Comparison of ENCODE assay signal across 26 cellular contexts in the genomic region with DNA sequence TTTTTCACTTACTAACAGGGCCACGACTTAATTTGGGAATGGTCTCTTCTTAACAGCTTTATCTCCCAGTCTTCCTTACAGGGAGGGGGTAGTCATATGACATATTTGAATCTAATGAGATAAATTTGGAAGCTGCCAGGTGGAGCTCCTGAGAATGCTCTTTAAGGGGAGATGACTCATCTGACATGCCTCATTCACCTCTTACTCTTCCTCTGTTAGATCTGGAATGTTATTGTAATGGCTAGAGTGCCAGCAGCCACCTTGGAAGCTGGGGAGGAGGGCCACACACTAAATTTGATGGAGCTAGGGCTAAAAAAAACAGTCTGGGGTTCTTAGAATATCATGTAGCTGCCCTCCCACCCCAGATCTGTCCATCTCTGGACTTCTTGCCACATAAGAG. TPM values are rescaled to one million over a fixed set of nuclear protein-coding genes. Genes with fewer than 3 reads are reported as not detected.
A peak's percentile ranks its signal among the peaks of the same experiment; 100 is the strongest.
DNase-seq lines count a peak whose midpoint lies in the region; ATAC-seq and TF ChIP-seq lines count a peak whose summit lies in the region.
"Had no signal": no experiment of that assay in that cellular context is flagged by ENCODE, and none has a peak within 500 bp of the region (broad histone marks: within the 10 kb centered on the region; RNA-seq: fewer than 3 reads in every experiment).

No MANE protein-coding gene starts in this region.

- peak overlapping the region; percentile 10; the same call in 1 of the 2 replicates for H2AFZ ChIP-seq in OCI-LY7 (ENCODE audit: low read length)
- H2AFZ ChIP-seq: hepatocyte had no signal

- H3K36me3 ChIP-seq in OCI-LY7 (ENCODE audit: insufficient read depth, low read length): no peaks in the 10 kb centered on the region
- no peaks in the 10 kb centered on the region for H3K36me3 ChIP-seq in mesendoderm (ENCODE audit: control insufficient read depth, insufficient read depth, low read length)
- H3K36me3 ChIP-seq: MG63, suprapubic skin had no signal

- H3K4me3 ChIP-seq in OCI-LY7 (ENCODE audit: low read depth, low read length, poor library complexity, severe bottlenecking) (no peak overlapping the region), epithelial cell of esophagus (ENCODE audit: low read length) (no peak overlapping the region), mesendoderm (ENCODE audit: low read length) (no peak overlapping the region)
- H3K4me3 ChIP-seq: coronary artery, hepatocyte, MG63, suprapubic skin had no signal

- H3K18ac ChIP-seq in mesendoderm (ENCODE audit: low read length): no peak overlapping the region

- no peak overlapping the region for H3K4ac ChIP-seq in mesendoderm (ENCODE audit: low read depth, low read length)

- ATAC-seq in GM18861 (IDR thresholded peaks at IDR 0.05; ENCODE audit: unreplicated experiment): no peak
- ATAC-seq: activated naive CD8-positive, alpha-beta T cell treated with anti-CD3 and anti-CD28 coated beads, Interleukin-2, amount 50 U/mL, for 24 hours; left cardiac atrium had no signal

- TF ChIP-seq CTCF in OCI-LY7 (conservative IDR thresholded peaks at IDR 0.05; ENCODE audit: low read length) (no peak), epithelial cell of esophagus (IDR thresholded peaks at IDR 0.05; ENCODE audit: insufficient read depth, low read depth, low read length, missing control alignments) (no peak)

- intact Hi-C loops in OCI-LY7 (cut with micrococcal nuclease; ENCODE audit: unreplicated experiment): no loop called here

- BruUV-seq in OCI-LY7 (replicated peaks; lab: Mats Ljungman, UMichigan): no TSS peak

- CTCF ChIA-PET in OCI-LY7 (lab: Charles Lee; ENCODE audit: unreplicated experiment): no interaction called here

- H2BK5ac ChIP-seq in mesendoderm (ENCODE audit: low read length): no peak overlapping the region

- no peaks in the 10 kb centered on the region for H3K79me1 ChIP-seq in mesendoderm (ENCODE audit: low read length)

- H3K9me3 ChIP-seq in OCI-LY7 (ENCODE audit: low read length): no peaks in the 10 kb centered on the region
- H3K9me3 ChIP-seq: MG63, suprapubic skin had no signal

- WGBS in mesendoderm (ENCODE audit: extremely low coverage, insufficient coverage, low lambda C conversion rate): no CpG with 5 or more reads among the region's 1 CpG

- peaks cover 20% of the 10 kb centered on the region for H3K4me1 ChIP-seq in OCI-LY7 (ENCODE audit: insufficient read depth, low read length, poor library complexity, severe bottlenecking)
- H3K4me1 ChIP-seq in mesendoderm (ENCODE audit: control insufficient read depth, low read depth, low read length): peaks cover 19% of the 10 kb centered on the region
- H3K4me1 ChIP-seq: suprapubic skin had no signal

- no peaks in the 10 kb centered on the region for H3K27me3 ChIP-seq in mesendoderm (ENCODE audit: insufficient read depth, low read length, poor library complexity)
- H3K27me3 ChIP-seq: hepatocyte, MG63 had no signal

- POLR2A ChIA-PET in OCI-LY7 (lab: Charles Lee): interaction anchor here (0.7 to 1.7 kb wide), 7 partner anchors 10 to 99 kb away, joined by 3 to 7 read pairs (median 4); no protein-coding TSS in a partner anchor

- no peaks in the 10 kb centered on the region for H3K79me2 ChIP-seq in OCI-LY7 (ENCODE audit: insufficient read depth, low read depth, low read length)
- H3K79me2 ChIP-seq in mesendoderm (ENCODE audit: control insufficient read depth, insufficient read depth, low read length): no peaks in the 10 kb centered on the region
- H3K79me2 ChIP-seq: hepatocyte had no signal

- H3K4me2 ChIP-seq in OCI-LY7 (ENCODE audit: low read length) (peak overlapping the region; percentile 41), mesendoderm (ENCODE audit: low read length) (no peak overlapping the region)
- H3K4me2 ChIP-seq: hepatocyte had no signal

- no peak overlapping the region for H3K9ac ChIP-seq in mesendoderm (ENCODE audit: low read length)

- H2AK5ac ChIP-seq in mesendoderm (ENCODE audit: low read length): no peak overlapping the region

- DNase-seq in ELF-1 (ENCODE audit: low read depth, low spot score) (peak; percentile 22), OCI-LY7 (ENCODE audit: low spot score) (no peak), epithelial cell of esophagus (ENCODE audit: low read depth) (peak; percentile 59), mesendoderm (peak; percentile 92), ACHN (no peak), NCI-H1048 (lab: John Stamatoyannopoulos, UW) (no peak), H4 (ENCODE audit: low spot score) (no peak)
- DNase-seq: activated CD4-positive, alpha-beta T cell treated with anti-CD3 and anti-CD28 coated beads, Interleukin-2, amount 10 ng/mL, durations not matched to agents 24 days and 14 days; activated CD8-positive, alpha-beta memory T cell treated with anti-CD3 and anti-CD28 coated beads, Interleukin-2, amount 50 U/mL, for 4 hours; activated effector memory CD4-positive, alpha-beta T cell treated with Interleukin-2 at 50 U/mL for 16 hours; activated naive CD8-positive, alpha-beta T cell treated with anti-CD3 and anti-CD28 coated beads, Interleukin-2, amount 50 U/mL, for 24 hours; CD4-positive, alpha-beta memory T cell; DMS79; left cardiac atrium; MG63; midbrain; NCI-H1436 treated with DMSO at 0.1 percent for 48 hours; NCI-H2171; NCI-H69; nephron progenitor cell; SHP77; T-helper 1 cell had no signal

- H2BK120ac ChIP-seq in mesendoderm (ENCODE audit: low read depth, low read length): no peak overlapping the region

- no peak overlapping the region for H2BK15ac ChIP-seq in mesendoderm (replicated peaks; ENCODE audit: low read depth)

- H4K8ac ChIP-seq in mesendoderm (ENCODE audit: low read depth, low read length): peak overlapping the region; percentile 65

- no peaks in the 10 kb centered on the region for H3K9me2 ChIP-seq in OCI-LY7 (ENCODE audit: insufficient read depth, low read length)

- H3K27ac ChIP-seq in OCI-LY7 (ENCODE audit: low read depth, low read length, poor library complexity, severe bottlenecking): no peak overlapping the region
- no peak overlapping the region for H3K27ac ChIP-seq in mesendoderm (ENCODE audit: low read depth, low read length)
- H3K27ac ChIP-seq: coronary artery, hepatocyte, suprapubic skin had no signal

- H3K23ac ChIP-seq in mesendoderm (ENCODE audit: low read length): no peak overlapping the region

- in situ Hi-C loops in ACHN (cut with HindIII; ENCODE audit: low pct_ligation_motif_present, low pct_unique_long_range_greater_than_20kb, low sequenced_read_pairs): no loop called here

- H3K56ac ChIP-seq in mesendoderm (ENCODE audit: low read length): peak overlapping the region; percentile 58

- H4K5ac ChIP-seq in mesendoderm (ENCODE audit: low read length): no peak overlapping the region

- H4K20me1 ChIP-seq in OCI-LY7 (ENCODE audit: insufficient read depth, low read length): no peaks in the 10 kb centered on the region

RNA-seq across cellular contexts. Expression of a gene that starts 22.7 kb away (rescaled TPM):
- 2.0 TPM in 2 replicates for total RNA-seq in OCI-LY7 (2014; rRNA removed; shearing (Covaris generic))
- total RNA-seq in OCI-LY7 (2022): 1.9 and 2.0 TPM in 2 replicates
- polyA plus RNA-seq in mesendoderm (2013, experiment 1 of 2): 2.2 TPM
- 1.5 TPM for polyA plus RNA-seq in mesendoderm (2013, experiment 2 of 2)
- total RNA-seq in H4 (2014; rRNA removed; shearing (Covaris generic)): 25.9 and 33.8 TPM in 2 replicates
- total RNA-seq: activated CD4-positive, alpha-beta T cell treated with anti-CD3 and anti-CD28 coated beads, Interleukin-2, amount 10 ng/mL, durations not matched to agents 24 days and 14 days; CD4-positive, alpha-beta memory T cell; left cardiac atrium had no signal
- polyA plus RNA-seq: CD4-positive, alpha-beta memory T cell had no signal

Comparison
In these comparisons a context has a peak if more than half of its experiments do, and no peak if none do; other contexts are left out.
1. DNase-seq: peak in ELF-1 (single experiment), epithelial cell of esophagus (single experiment) and mesendoderm (single experiment); none in OCI-LY7 (single experiment), ACHN (single experiment), NCI-H1048 (single experiment) and H4 (single experiment).